In genomic region chr3:175274474-175275218, GRCh38 we compare ENCODE assay signal across 15 cellular contexts.
A peak's percentile ranks its signal among the peaks of the same experiment; 100 is the strongest.
DNase-seq lines count a peak whose midpoint lies in the region; ATAC-seq, FAIRE-seq and TF ChIP-seq lines count a peak whose summit lies in the region.
"Had no signal": no experiment of that assay in that cellular context is flagged by ENCODE, and none has a peak within 500 bp of the region (broad histone marks: within the 10 kb centered on the region; RNA-seq: fewer than 3 reads in every experiment).

No MANE protein-coding gene starts in this region.

- intact Hi-C loops in adrenal gland (cut with DNase I), result no loop called here

- H3K27ac ChIP-seq in adrenal gland, result no peak overlapping the region
- H3K27ac ChIP-seq: A549, transverse colon had no signal

- H3K36me3 ChIP-seq in bronchial epithelial cell (ENCODE audit: control insufficient read depth, insufficient read depth, low read length) (no peaks in the 10 kb centered on the region), adrenal gland (replicated peaks in 1 of 2) (no peaks in the 10 kb centered on the region)
- H3K36me3 ChIP-seq: transverse colon had no signal

- TF ChIP-seq CTCF in bronchial epithelial cell (IDR thresholded peaks at IDR 0.05; ENCODE audit: insufficient read depth, low read length, severe bottlenecking), result no peak
- no peak for TF ChIP-seq CTCF in adrenal gland (IDR thresholded peaks at IDR 0.05)

- no peak for TF ChIP-seq POLR2A in adrenal gland (IDR thresholded peaks at IDR 0.05)

- ATAC-seq in GM21390 (IDR thresholded peaks at IDR 0.05; ENCODE audit: unreplicated experiment) (peak; percentile 46), HG03432 (IDR thresholded peaks at IDR 0.05; ENCODE audit: unreplicated experiment) (peak; percentile 65)
- ATAC-seq: A549; activated CD8-positive, alpha-beta memory T cell treated with anti-CD3 and anti-CD28 coated beads, Interleukin-2, amount 10 ng/mL, durations not matched to agents 7 days and 5 days; activated naive CD8-positive, alpha-beta T cell treated with anti-CD3 and anti-CD28 coated beads, Interleukin-2, amount 50 U/mL, for 24 hours had no signal

- peak; percentile 33 for DNase-seq in NCI-H1105 treated with DMSO at 0.1 percent for 48 hours (lab: John Stamatoyannopoulos, UW)
- no peak for DNase-seq in NCI-H1105 (lab: John Stamatoyannopoulos, UW)
- peak; percentile 78 for DNase-seq in bronchial epithelial cell (ENCODE audit: low read depth)
- DNase-seq in RPMI8226, result no peak
- DNase-seq in COLO668 (lab: John Stamatoyannopoulos, UW; ENCODE audit: unreplicated experiment), result no peak
- DNase-seq in adrenal gland, result no peak
- DNase-seq: activated CD8-positive, alpha-beta memory T cell treated with anti-CD3 and anti-CD28 coated beads, Interleukin-2, amount 10 ng/mL, durations not matched to agents 7 days and 5 days; activated naive CD8-positive, alpha-beta T cell treated with anti-CD3 and anti-CD28 coated beads, Interleukin-2, amount 50 U/mL, for 24 hours; dermis blood vessel endothelial cell; DMS79; transverse colon had no signal

- H3K4me3 ChIP-seq in bronchial epithelial cell (ENCODE audit: low read depth, low read length) (no peak overlapping the region), adrenal gland (no peak overlapping the region)
- H3K4me3 ChIP-seq: A549, smooth muscle cell, transverse colon had no signal

- FAIRE-seq in bronchial epithelial cell (lab: Jason Lieb, UNC), result no peak
- FAIRE-seq: A549 had no signal

- WGBS in adrenal gland, 4 donors, result 69 to 74% (median 73%) methylated on average over 1 of the region's 1 CpG

- H3K4me1 ChIP-seq in adrenal gland (replicated peaks in 1 of 2), result no peaks in the 10 kb centered on the region
- H3K4me1 ChIP-seq: A549, transverse colon had no signal

- no peaks in the 10 kb centered on the region for H3K9me3 ChIP-seq in adrenal gland (replicated peaks in 1 of 3)
- H3K9me3 ChIP-seq: A549, transverse colon had no signal

- H3K27me3 ChIP-seq in bronchial epithelial cell (ENCODE audit: control insufficient read depth, insufficient read depth, low read length) (no peaks in the 10 kb centered on the region), adrenal gland (no peaks in the 10 kb centered on the region)
- H3K27me3 ChIP-seq: transverse colon had no signal

Comparison
In these comparisons a context has a peak if more than half of its experiments do, and no peak if none do; other contexts are left out.
1. DNase-seq: peak in NCI-H1105 treated with DMSO at 0.1 percent for 48 hours (single experiment) and bronchial epithelial cell (single experiment); none in NCI-H1105 (single experiment), RPMI8226 (single experiment), COLO668 (single experiment) and adrenal gland (0 of 7).